Comparison of ENCODE assay signal across 24 cellular contexts in the genomic region with DNA sequence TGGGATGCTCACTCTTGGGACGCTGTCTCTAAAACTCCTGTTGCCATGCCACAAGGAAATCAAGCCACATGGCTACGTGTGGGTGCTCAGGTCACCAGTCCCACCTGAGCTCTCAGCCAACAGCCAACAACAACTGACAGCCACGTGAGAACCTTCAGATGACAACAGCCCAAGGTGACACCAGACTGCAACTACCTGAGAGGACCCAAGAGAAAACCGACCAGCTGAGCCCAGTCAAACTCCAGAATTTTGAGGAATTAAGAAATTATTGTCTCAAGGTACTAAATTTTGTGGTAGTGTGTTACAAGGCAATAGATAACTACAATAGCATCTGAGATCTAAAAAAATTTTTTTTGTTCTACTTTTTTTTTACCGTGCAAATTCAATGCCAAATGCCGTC.
DNase-seq lines count a peak whose midpoint lies in the region; ATAC-seq and TF ChIP-seq lines count a peak whose summit lies in the region.
"Had no signal": no experiment of that assay in that cellular context is flagged by ENCODE, and none has a peak within 500 bp of the region (broad histone marks: within the 10 kb centered on the region; RNA-seq: fewer than 3 reads in every experiment).

No MANE protein-coding gene starts in this region.

- no peak overlapping the region for H3K18ac ChIP-seq in IMR-90 (ENCODE audit: low read depth, low read length)

- H3K4me2 ChIP-seq in GM23338 (no peak overlapping the region), IMR-90 (ENCODE audit: low read depth, low read length) (no peak overlapping the region)
- H3K4me2 ChIP-seq: A549; BLaER1 treated with 17β-estradiol and CSF1 and Interleukin-3, amounts not matched to agents 10 nM and 100 nM had no signal

- H3K27me3 Mint-ChIP-seq in GM23338 (ENCODE audit: insufficient read depth, low read depth, poor library complexity) = peaks cover 2% of the 10 kb centered on the region
- no peaks in the 10 kb centered on the region for H3K27me3 Mint-ChIP-seq in dendritic cell treated with granulocyte-macrophage colony-stimulating factor and Interleukin-4, amounts not matched to agents 40 ng/mL and 50 ng/mL, for 4 days
- H3K27me3 Mint-ChIP-seq: CD4-positive, alpha-beta T cell had no signal

- no peaks in the 10 kb centered on the region for H3K9me2 ChIP-seq in GM23338 (ENCODE audit: insufficient read depth)

- H3K14ac ChIP-seq in IMR-90 (replicated peaks; ENCODE audit: low read depth, low read length) = no peak overlapping the region

- no peaks in the 10 kb centered on the region for H4K20me1 ChIP-seq in GM23338 (replicated peaks; ENCODE audit: insufficient read depth)
- 0 out of 2 replicates have a peak, but pooled peaks cover 5% of the 10 kb centered on the region for H4K20me1 ChIP-seq in IMR-90 (ENCODE audit: insufficient read depth, low read length)
- H4K20me1 ChIP-seq: BLaER1 treated with 17β-estradiol and CSF1 and Interleukin-3, amounts not matched to agents 10 nM and 100 nM had no signal

- H3K79me1 ChIP-seq in IMR-90 (ENCODE audit: low read depth in 1 of 2, low read length in 2 of 2) = peaks cover 0 to 5% of the 10 kb centered on the region in 2 experiments; a peak in 1 of 4 replicates

- ATAC-seq in GM23338 (no peak), IMR-90 (ENCODE audit: low read depth) (no peak), thoracic aorta (ENCODE audit: insufficient number of reproducible peaks, low FRiP score, low read depth) (no peak), GM21515 (IDR thresholded peaks at IDR 0.05; ENCODE audit: unreplicated experiment) (no peak)
- ATAC-seq: A549 had no signal

- H3K36me3 Mint-ChIP-seq in GM23338 (ENCODE audit: low read depth) = peaks cover 10% of the 10 kb centered on the region; the same call in 2 of the 3 replicates
- H3K36me3 Mint-ChIP-seq in dendritic cell treated with granulocyte-macrophage colony-stimulating factor and Interleukin-4, amounts not matched to agents 40 ng/mL and 50 ng/mL, for 4 days (ENCODE audit: low read depth) = peaks cover 34% of the 10 kb centered on the region
- H3K36me3 Mint-ChIP-seq: CD14-positive monocyte; CD8-positive, alpha-beta memory T cell had no signal

- H3K36me3 ChIP-seq in GM23338 (ENCODE audit: insufficient read depth) (no peaks in the 10 kb centered on the region), IMR-90 (ENCODE audit: control insufficient read depth, insufficient read depth, low read length) (peaks cover 6% of the 10 kb centered on the region), thoracic aorta (peaks cover 13% of the 10 kb centered on the region)
- H3K36me3 ChIP-seq: BE2C; BLaER1 treated with 17β-estradiol and CSF1 and Interleukin-3, amounts not matched to agents 10 nM and 100 nM had no signal

- CTCF ChIA-PET in IMR-90 (lab: Yijun Ruan, JAX) = no interaction called here

- H2AFZ ChIP-seq in GM23338 = no peak overlapping the region
- no peak overlapping the region for H2AFZ ChIP-seq in IMR-90 (replicated peaks; ENCODE audit: low read length, poor library complexity)

- no peak overlapping the region for H3K9ac ChIP-seq in IMR-90 (ENCODE audit: low read depth, low read length)
- H3K9ac ChIP-seq: BLaER1 treated with 17β-estradiol and CSF1 and Interleukin-3, amounts not matched to agents 10 nM and 100 nM had no signal

- H3K27ac Mint-ChIP-seq in GM23338 = no peak overlapping the region
- peak overlapping the region; percentile 82 for H3K27ac Mint-ChIP-seq in dendritic cell treated with granulocyte-macrophage colony-stimulating factor and Interleukin-4, amounts not matched to agents 40 ng/mL and 50 ng/mL, for 4 days
- H3K27ac Mint-ChIP-seq: CD14-positive monocyte; CD4-positive, alpha-beta T cell; CD8-positive, alpha-beta memory T cell had no signal

- no peak overlapping the region for H3K56ac ChIP-seq in IMR-90 (ENCODE audit: extremely low read depth, insufficient read depth, low read length)

- no peaks in the 10 kb centered on the region for H3K4me1 Mint-ChIP-seq in GM23338
- H3K4me1 Mint-ChIP-seq in dendritic cell treated with granulocyte-macrophage colony-stimulating factor and Interleukin-4, amounts not matched to agents 40 ng/mL and 50 ng/mL, for 4 days (ENCODE audit: low read depth) = peaks cover 65% of the 10 kb centered on the region
- H3K4me1 Mint-ChIP-seq: CD8-positive, alpha-beta memory T cell had no signal

- POLR2A ChIA-PET in IMR-90 (lab: Charles Lee; ENCODE audit: unreplicated experiment) = no interaction called here

- no peak overlapping the region for H2BK20ac ChIP-seq in IMR-90 (ENCODE audit: low read depth, low read length)

- no peaks in the 10 kb centered on the region for H3F3A ChIP-seq in GM23338 (replicated peaks; ENCODE audit: low read depth)

- no peaks in the 10 kb centered on the region for H3K4me1 ChIP-seq in GM23338 (ENCODE audit: insufficient read depth)
- peaks cover 14% of the 10 kb centered on the region for H3K4me1 ChIP-seq in IMR-90 (ENCODE audit: control insufficient read depth, insufficient read depth, low read length)
- peaks cover 24 to 66% of the 10 kb centered on the region in 2 donors for H3K4me1 ChIP-seq in thoracic aorta (ENCODE audit: control insufficient read depth in 1 of 2, low read depth in 2 of 2)
- H3K4me1 ChIP-seq: BE2C had no signal

- no peak for DNase-seq in GM23338 (ENCODE audit: low spot score)
- DNase-seq in IMR-90 = no peak
- no peak for DNase-seq in thoracic aorta (ENCODE audit: low spot score)
- no peak for DNase-seq in GM19238 (ENCODE audit: insufficient read length, low spot score)
- DNase-seq in mucosa of gallbladder (ENCODE audit: low spot score) = no peak
- DNase-seq in NCI-H526 treated with DMSO at 0.1 percent for 48 hours (lab: John Stamatoyannopoulos, UW) = no peak
- DNase-seq: 8988T; ACHN; AML-193; BE2C; Calu3; CD4-positive, alpha-beta T cell; CD8-positive, alpha-beta memory T cell; COR-L47; DMS53; DMS79 treated with DMSO at 0.1 percent for 48 hours; GF-D8; H7; HCEC 1CT had no signal

- H4K5ac ChIP-seq in IMR-90 (ENCODE audit: low read depth, low read length) = no peak overlapping the region

- WGBS in IMR-90 (ENCODE audit: extremely low coverage in 2 of 2, insufficient read length in 1 of 2), 2 experiments = 93% methylated on average over 3 of the region's 6 CpGs; no CpG with 5 or more reads in 1 of the 2 experiments

- H2BK120ac ChIP-seq in IMR-90 (ENCODE audit: low read depth, low read length) = no peak overlapping the region

- no peak overlapping the region for H2BK15ac ChIP-seq in IMR-90 (ENCODE audit: low read depth, low read length)

- peaks cover 7% of the 10 kb centered on the region for H3K9me3 ChIP-seq in IMR-90 (ENCODE audit: control insufficient read depth, insufficient read depth, low read length)
- H3K9me3 ChIP-seq in thoracic aorta = no peaks in the 10 kb centered on the region
- H3K9me3 ChIP-seq: BE2C had no signal

- no peak overlapping the region for H4K8ac ChIP-seq in IMR-90 (ENCODE audit: low read depth in 2 of 2, low read length in 2 of 2)

- BruUV-seq in IMR-90 (replicated peaks; lab: Mats Ljungman, UMichigan) = no TSS peak

- no peak overlapping the region for H4K91ac ChIP-seq in IMR-90 (ENCODE audit: insufficient read depth, low read depth, low read length)

- intact Hi-C loops in IMR-90 (cut with micrococcal nuclease) = no loop called here
- intact Hi-C loops in dendritic cell treated with granulocyte-macrophage colony-stimulating factor and Interleukin-4, amounts not matched to agents 40 ng/mL and 50 ng/mL, for 4 days (cut with micrococcal nuclease) = no loop called here

- TF ChIP-seq CTCF in GM23338 (conservative IDR thresholded peaks at IDR 0.05; ENCODE audit: low read depth in 2 of 2) (no peak), IMR-90 (conservative IDR thresholded peaks at IDR 0.05; ENCODE audit: low read depth, low read length) (no peak), thoracic aorta (IDR thresholded peaks at IDR 0.05) (no peak)

- H3K4me3 Mint-ChIP-seq in GM23338 = no peak overlapping the region
- H3K4me3 Mint-ChIP-seq in dendritic cell treated with granulocyte-macrophage colony-stimulating factor and Interleukin-4, amounts not matched to agents 40 ng/mL and 50 ng/mL, for 4 days = no peak overlapping the region
- H3K4me3 Mint-ChIP-seq: CD14-positive monocyte; CD4-positive, alpha-beta T cell; CD8-positive, alpha-beta memory T cell had no signal

- H2AK5ac ChIP-seq in IMR-90 (ENCODE audit: low read depth, low read length) = peak overlapping the region; percentile 39; the same call in 1 of the 2 replicates

- no peak overlapping the region for H3K23ac ChIP-seq in IMR-90 (ENCODE audit: low read depth, low read length)

- peaks cover 15% of the 10 kb centered on the region for H3K9me1 ChIP-seq in IMR-90 (ENCODE audit: insufficient read depth, low read length)

- TF ChIP-seq POLR2A in IMR-90 (IDR thresholded peaks at IDR 0.05; ENCODE audit: low read depth, low read length) = no peak

- dilution Hi-C loops in IMR-90 (cut with HindIII; ENCODE audit: low sequenced_read_pairs, unreplicated experiment) = no loop called here

- H3K9me3 Mint-ChIP-seq in GM23338 = peaks cover 17% of the 10 kb centered on the region; the same call in 2 of the 3 replicates
- peaks cover 8% of the 10 kb centered on the region for H3K9me3 Mint-ChIP-seq in dendritic cell treated with granulocyte-macrophage colony-stimulating factor and Interleukin-4, amounts not matched to agents 40 ng/mL and 50 ng/mL, for 4 days
- H3K9me3 Mint-ChIP-seq: CD4-positive, alpha-beta T cell had no signal

- H3K79me2 ChIP-seq in GM23338 (replicated peaks; ENCODE audit: insufficient read depth) = no peaks in the 10 kb centered on the region

- H3K27me3 ChIP-seq in GM23338 (ENCODE audit: insufficient read depth) (no peaks in the 10 kb centered on the region), IMR-90 (ENCODE audit: control insufficient read depth, insufficient read depth, low read length) (no peaks in the 10 kb centered on the region), thoracic aorta (replicated peaks; ENCODE audit: insufficient read depth) (no peaks in the 10 kb centered on the region)
- H3K27me3 ChIP-seq: BE2C; BLaER1 treated with 17β-estradiol and CSF1 and Interleukin-3, amounts not matched to agents 10 nM and 100 nM had no signal

- no peak for TF ChIP-seq RAD21 in IMR-90 (IDR thresholded peaks at IDR 0.05; ENCODE audit: low read length)

- no peak overlapping the region for H2BK5ac ChIP-seq in IMR-90 (ENCODE audit: low read depth, low read length, poor library complexity, severe bottlenecking)

- H3K4ac ChIP-seq in IMR-90 (ENCODE audit: low read depth, low read length) = no peak overlapping the region

- H3K4me3 ChIP-seq in GM23338 = no peak overlapping the region
- H3K4me3 ChIP-seq in IMR-90 (ENCODE audit: insufficient read depth, low read depth, low read length) = no peak overlapping the region
- H3K4me3 ChIP-seq in thoracic aorta = no peak overlapping the region
- H3K4me3 ChIP-seq: A549; BLaER1 treated with 17β-estradiol and CSF1 and Interleukin-3, amounts not matched to agents 10 nM and 100 nM had no signal

- H3K27ac ChIP-seq in GM23338 (ENCODE audit: low read depth) (no peak overlapping the region), IMR-90 (ENCODE audit: insufficient read depth, low read length) (no peak overlapping the region), thoracic aorta (peak overlapping the region; percentile 96 to 99)
- H3K27ac ChIP-seq: A549; BLaER1 treated with 17β-estradiol and CSF1 and Interleukin-3, amounts not matched to agents 10 nM and 100 nM had no signal

- in situ Hi-C loops in IMR-90 (cut with MboI; ENCODE audit: low sequenced_read_pairs) = no loop called here

- H2AK9ac ChIP-seq in IMR-90 (replicated peaks; ENCODE audit: low read depth, low read length, poor library complexity) = no peak overlapping the region

Comparison
In these comparisons a context has a peak if more than half of its experiments do, and no peak if none do; other contexts are left out.
1. H3K27ac ChIP-seq: peak in thoracic aorta (2 of 2); none in GM23338 (single experiment) and IMR-90 (single experiment).